Comparison of ENCODE assay signal across 10 cellular contexts in genomic region chr2:218859556-218859993, GRCh38. TPM values are rescaled to one million over a fixed set of nuclear protein-coding genes. Genes with fewer than 3 reads are reported as not detected.
DNase-seq lines count a peak whose midpoint lies in the region; ATAC-seq and TF ChIP-seq lines count a peak whose summit lies in the region.
"Had no signal": no experiment of that assay in that cellular context is flagged by ENCODE, and none has a peak within 500 bp of the region (broad histone marks: within the 10 kb centered on the region; RNA-seq: fewer than 3 reads in every experiment).

Gene WNT6 (plus strand): TSS chr2:218859805. CDS start chr2:218860038, 233 bp downstream.

- H3K4me1 ChIP-seq in cardiac muscle cell (ENCODE audit: low read depth) (peaks cover 7% of the 10 kb centered on the region), mucosa of descending colon (ENCODE audit: low read depth) (peaks cover 15% of the 10 kb centered on the region), uterus (peaks cover 0 to 10% of the 10 kb centered on the region in 2 donors)

- H3K27ac ChIP-seq in cardiac muscle cell (no peak within 1 kb of the TSS), caudate nucleus (ENCODE audit: low read depth, low read length) (peak within 1 kb of the TSS; percentile 80), uterus (peak within 1 kb of the TSS in 1 of 2 donors; percentile 22)

- DNase-seq in cardiac muscle cell (ENCODE audit: low read depth in 1 of 2, low spot score in 1 of 2) (peak in 1 of 2 donors; percentile 65), Right ventricle myocardium superior (no peak), caudate nucleus (lab: John Stamatoyannopoulos, UW) (peak in 4 of 61 donors; percentile 18 to 51 (median 37)), mucosa of descending colon (no peak), uterus (peak in 1 of 2 donors; percentile 22), activated gamma-delta T cell (lab: John Stamatoyannopoulos, UW) (no peak), SW 1271 (lab: John Stamatoyannopoulos, UW) (no peak)

- H3K4me3 ChIP-seq in cardiac muscle cell (peak within 1 kb of the TSS; percentile 31), mucosa of descending colon (no peak within 1 kb of the TSS), uterus (peak within 1 kb of the TSS; percentile 14 to 32)

- no peak for TF ChIP-seq POLR2A in uterus (IDR thresholded peaks at IDR 0.05)

- H3K9me3 ChIP-seq in cardiac muscle cell (ENCODE audit: low read depth) (no peaks in the 10 kb centered on the region), mucosa of descending colon (no peaks in the 10 kb centered on the region), uterus (no peaks in the 10 kb centered on the region)

- intact Hi-C loops in Right ventricle myocardium superior (cut with DNase I) (no loop called here), mucosa of descending colon (cut with DNase I, micrococcal nuclease) (no loop called here), uterus (cut with DNase I; ENCODE audit: low total_unique reads) (no loop called here)

- no peak for TF ChIP-seq CTCF in cardiac muscle cell (IDR thresholded peaks at IDR 0.05; ENCODE audit: low read depth, low read length)
- no peak for TF ChIP-seq CTCF in mucosa of descending colon (IDR thresholded peaks at IDR 0.05)
- TF ChIP-seq CTCF in uterus (IDR thresholded peaks at IDR 0.05): no peak

- H3K27me3 ChIP-seq in cardiac muscle cell: peaks cover 98% of the 10 kb centered on the region
- H3K27me3 ChIP-seq in uterus: peaks cover 6 to 7% of the 10 kb centered on the region in 2 donors

- no peak for ATAC-seq in Right ventricle myocardium superior (ENCODE audit: poor library complexity)
- ATAC-seq in mucosa of descending colon: peak; percentile 23
- ATAC-seq in HG02885 (IDR thresholded peaks at IDR 0.05; ENCODE audit: poor library complexity, unreplicated experiment): no peak

- H3K36me3 ChIP-seq in cardiac muscle cell: no peaks in the 10 kb centered on the region
- H3K36me3 ChIP-seq in mucosa of descending colon (ENCODE audit: low read depth): no peaks in the 10 kb centered on the region
- no peaks in the 10 kb centered on the region for H3K36me3 ChIP-seq in uterus

RNA-seq across cellular contexts. Expression of gene WNT6, which starts in this region (rescaled TPM):
- not detected in 2 replicates for total RNA-seq in cardiac muscle cell
- polyA plus RNA-seq in cardiac muscle cell: 0.49 TPM in 1 of 2 replicates, not detected in the other
- 2.6 TPM for total RNA-seq in Right ventricle myocardium superior
- 1 to 10 TPM in 1 of 3 donors, under 1 TPM in 2; 0.39 to 5.7 (median 0.41) TPM for total RNA-seq in mucosa of descending colon
- 1 to 10 TPM in 3 of 4 donors, not detected in 1; 1.0 to 2.1 (median 1.9) TPM for total RNA-seq in uterus
- total RNA-seq: activated naive CD4-positive, alpha-beta T cell treated with anti-CD3 and anti-CD28 coated beads, Interleukin-2, amount 50 U/mL, for 72 hours; NCI-H460 had no signal
